13 cellular contexts compared by ENCODE assay signal in genomic region chr17:75317671-75318070, GRCh38. TPM values are rescaled to one million over a fixed set of nuclear protein-coding genes. Genes with fewer than 3 reads are reported as not detected.
A peak's percentile ranks its signal among the peaks of the same experiment; 100 is the strongest.
DNase-seq lines count a peak whose midpoint lies in the region; ATAC-seq and TF ChIP-seq lines count a peak whose summit lies in the region.
"Had no signal": no experiment of that assay in that cellular context is flagged by ENCODE, and none has a peak within 500 bp of the region (broad histone marks: within the 10 kb centered on the region; RNA-seq: fewer than 3 reads in every experiment).

No MANE protein-coding gene starts in this region.

- TF ChIP-seq CTCF in CD8-positive, alpha-beta T cell (IDR thresholded peaks at IDR 0.05): no peak
- TF ChIP-seq CTCF in uterus (IDR thresholded peaks at IDR 0.05): no peak

- H3K27me3 ChIP-seq in CD8-positive, alpha-beta T cell (ENCODE audit: insufficient read depth, low read length): no peaks in the 10 kb centered on the region
- no peaks in the 10 kb centered on the region for H3K27me3 ChIP-seq in Karpas-422 (ENCODE audit: low read length)
- no peaks in the 10 kb centered on the region for H3K27me3 ChIP-seq in uterus
- H3K27me3 ChIP-seq: gastrocnemius medialis, tibial artery had no signal

- peak overlapping the region; percentile 13 for H3K27ac Mint-ChIP-seq in CD8-positive, alpha-beta T cell
- peak overlapping the region; percentile 46 for H3K27ac Mint-ChIP-seq in activated naive CD8-positive, alpha-beta T cell treated with anti-CD3 and anti-CD28 coated beads, Interleukin-2, amount 50 U/mL, for 24 hours
- H3K27ac Mint-ChIP-seq in naive thymus-derived CD8-positive, alpha-beta T cell: peak overlapping the region in 7 of 10 donors; percentile 3 to 76 (median 48)

- H3K27ac ChIP-seq in CD8-positive, alpha-beta T cell (ENCODE audit: low read depth, low read length): no peak overlapping the region
- peak overlapping the region; percentile 39 for H3K27ac ChIP-seq in Karpas-422 (ENCODE audit: low read length)
- H3K27ac ChIP-seq in uterus: no peak overlapping the region
- H3K27ac ChIP-seq: gastrocnemius medialis, tibial artery had no signal

- H3K4me3 ChIP-seq in CD8-positive, alpha-beta T cell (ENCODE audit: low read depth, low read length): no peak overlapping the region
- no peak overlapping the region for H3K4me3 ChIP-seq in Karpas-422 (ENCODE audit: low read length)
- no peak overlapping the region for H3K4me3 ChIP-seq in uterus
- H3K4me3 ChIP-seq: gastrocnemius medialis, tibial artery had no signal

- no peak overlapping the region for H2AFZ ChIP-seq in Karpas-422 (ENCODE audit: low read length)

- H4K20me1 ChIP-seq in Karpas-422 (ENCODE audit: insufficient read depth, low read depth, low read length): no peaks in the 10 kb centered on the region

- H3K4me2 ChIP-seq in Karpas-422 (ENCODE audit: low read depth, low read length, poor library complexity, severe bottlenecking): no peak overlapping the region

- no peaks in the 10 kb centered on the region for H3K9me3 Mint-ChIP-seq in CD8-positive, alpha-beta T cell
- no peaks in the 10 kb centered on the region for H3K9me3 Mint-ChIP-seq in activated naive CD8-positive, alpha-beta T cell treated with anti-CD3 and anti-CD28 coated beads, Interleukin-2, amount 50 U/mL, for 24 hours
- H3K9me3 Mint-ChIP-seq in naive thymus-derived CD8-positive, alpha-beta T cell: no peaks in the 10 kb centered on the region
- H3K9me3 Mint-ChIP-seq: T-helper 2 cell treated with Interferon-gamma antibody and Interleukin-4, amounts not matched to agents 5 μg/mL and 100 μg/mL, for 36 hours had no signal

- POLR2A ChIA-PET in CD8-positive, alpha-beta T cell (lab: Charles Lee): interaction anchor here (1.1 to 1.5 kb wide), 2 partner anchors 28 to 88 kb away, joined by 4 read pairs; partner anchors contain the start of genes GRB2 and SLC25A19
- POLR2A ChIA-PET in naive thymus-derived CD8-positive, alpha-beta T cell (lab: Charles Lee): interaction anchor here (1.4 kb wide), 1 partner anchor 28 kb away, joined by 3 read pairs; the partner anchor contains the start of gene SLC25A19

- H3K9me3 ChIP-seq in CD8-positive, alpha-beta T cell (ENCODE audit: low read length): no peaks in the 10 kb centered on the region
- H3K9me3 ChIP-seq in Karpas-422 (ENCODE audit: low read length): no peaks in the 10 kb centered on the region
- no peaks in the 10 kb centered on the region for H3K9me3 ChIP-seq in uterus
- H3K9me3 ChIP-seq: gastrocnemius medialis, tibial artery had no signal

- H3K36me3 ChIP-seq in CD8-positive, alpha-beta T cell (ENCODE audit: insufficient read depth, low read length): peaks cover 28% of the 10 kb centered on the region
- H3K36me3 ChIP-seq in Karpas-422 (ENCODE audit: insufficient read depth, low read length) (peaks cover 26% of the 10 kb centered on the region; the same call in 1 of the 2 replicates), uterus (no peaks in the 10 kb centered on the region)

- no peaks in the 10 kb centered on the region for H3K9me2 ChIP-seq in Karpas-422 (replicated peaks; ENCODE audit: insufficient read depth, low read length)

- H3K27me3 Mint-ChIP-seq in CD8-positive, alpha-beta T cell (ENCODE audit: low read depth): no peaks in the 10 kb centered on the region
- no peaks in the 10 kb centered on the region for H3K27me3 Mint-ChIP-seq in activated naive CD8-positive, alpha-beta T cell treated with anti-CD3 and anti-CD28 coated beads, Interleukin-2, amount 50 U/mL, for 24 hours
- no peaks in the 10 kb centered on the region for H3K27me3 Mint-ChIP-seq in naive thymus-derived CD8-positive, alpha-beta T cell

- peaks cover 43% of the 10 kb centered on the region for H3K36me3 Mint-ChIP-seq in CD8-positive, alpha-beta T cell
- peaks cover 25% of the 10 kb centered on the region for H3K36me3 Mint-ChIP-seq in activated naive CD8-positive, alpha-beta T cell treated with anti-CD3 and anti-CD28 coated beads, Interleukin-2, amount 50 U/mL, for 24 hours (ENCODE audit: low read depth)
- H3K36me3 Mint-ChIP-seq in naive thymus-derived CD8-positive, alpha-beta T cell: peaks cover 0 to 46% (median 6%) of the 10 kb centered on the region in 3 donors

- intact Hi-C loops in CD8-positive, alpha-beta T cell (cut with DNase I, micrococcal nuclease): no loop called here
- intact Hi-C loops in uterus (cut with DNase I; ENCODE audit: low total_unique reads): no loop called here

- peaks cover under 1% of the 10 kb centered on the region for H3K4me1 Mint-ChIP-seq in CD8-positive, alpha-beta T cell (ENCODE audit: low read depth)
- peaks cover 39% of the 10 kb centered on the region for H3K4me1 Mint-ChIP-seq in activated naive CD8-positive, alpha-beta T cell treated with anti-CD3 and anti-CD28 coated beads, Interleukin-2, amount 50 U/mL, for 24 hours
- peaks cover 3 to 17% (median 7%) of the 10 kb centered on the region in 4 donors for H3K4me1 Mint-ChIP-seq in naive thymus-derived CD8-positive, alpha-beta T cell

- H3K9ac ChIP-seq in Karpas-422 (ENCODE audit: low read length): no peak overlapping the region

- CTCF ChIA-PET in CD8-positive, alpha-beta T cell (lab: Charles Lee): interaction anchor here (0.7 to 11.1 kb wide), 3 partner anchors 93 to 204 kb away, joined by 3 to 208 read pairs (median 6); partner anchors contain the start of gene GRB2

- no peak for TF ChIP-seq POLR2A in uterus (IDR thresholded peaks at IDR 0.05)

- peaks cover 41% of the 10 kb centered on the region for H3K79me2 ChIP-seq in Karpas-422 (ENCODE audit: low read length)

- no peak overlapping the region for H3K4me3 Mint-ChIP-seq in CD8-positive, alpha-beta T cell
- no peak overlapping the region for H3K4me3 Mint-ChIP-seq in activated naive CD8-positive, alpha-beta T cell treated with anti-CD3 and anti-CD28 coated beads, Interleukin-2, amount 50 U/mL, for 24 hours
- no peak overlapping the region for H3K4me3 Mint-ChIP-seq in naive thymus-derived CD8-positive, alpha-beta T cell
- H3K4me3 Mint-ChIP-seq: T-helper 2 cell treated with Interferon-gamma antibody and Interleukin-4, amounts not matched to agents 5 μg/mL and 100 μg/mL, for 36 hours had no signal

- no peak for ATAC-seq in CD8-positive, alpha-beta T cell
- no peak for ATAC-seq in activated naive CD8-positive, alpha-beta T cell treated with anti-CD3 and anti-CD28 coated beads, Interleukin-2, amount 50 U/mL, for 24 hours
- no peak for ATAC-seq in naive thymus-derived CD8-positive, alpha-beta T cell
- ATAC-seq in left lobe of liver: no peak
- ATAC-seq: gastrocnemius medialis had no signal

- H3K4me1 ChIP-seq in CD8-positive, alpha-beta T cell (ENCODE audit: insufficient read depth, low read length): no peaks in the 10 kb centered on the region
- peaks cover 39% of the 10 kb centered on the region for H3K4me1 ChIP-seq in Karpas-422 (ENCODE audit: low read length)
- H3K4me1 ChIP-seq in uterus: no peaks in the 10 kb centered on the region
- H3K4me1 ChIP-seq: gastrocnemius medialis, tibial artery had no signal

- DNase-seq in CD8-positive, alpha-beta T cell: no peak
- DNase-seq in Karpas-422 (no peak), NCI-H2107 (lab: John Stamatoyannopoulos, UW) (no peak), inferior parietal cortex (ENCODE audit: extremely low spot score) (no peak), left lobe of liver (ENCODE audit: low spot score) (no peak), uterus (no peak)
- DNase-seq in activated naive CD8-positive, alpha-beta T cell treated with anti-CD3 and anti-CD28 coated beads, Interleukin-2, amount 50 U/mL, for 24 hours: no peak
- DNase-seq in naive thymus-derived CD8-positive, alpha-beta T cell: no peak
- DNase-seq: aorta, gastrocnemius medialis, kidney glomerular epithelial cell, tibial artery had no signal

RNA-seq across cellular contexts. Expression of gene SLC25A19, which starts 28.4 kb away (rescaled TPM):
- 10 to 100 TPM; 14.4 to 14.8 TPM for total RNA-seq in CD8-positive, alpha-beta T cell
- total RNA-seq in Karpas-422 (2014; rRNA removed; shearing (Covaris generic); ENCODE audit: low replicate concordance): 36.5 and 43.1 TPM in 2 replicates
- 10 to 100 TPM; 20.5 to 22.5 TPM for total RNA-seq in naive thymus-derived CD8-positive, alpha-beta T cell
- polyA plus RNA-seq in naive thymus-derived CD8-positive, alpha-beta T cell: 10 to 100 TPM; 11.2 to 15.4 (median 13.3) TPM
- total RNA-seq in left lobe of liver: 3.6 TPM
- 10 to 100 TPM in 2 of 4 donors, 1 to 10 TPM in 2; 4.7 to 59.9 (median 10.1) TPM for total RNA-seq in uterus

RNA-seq across cellular contexts. Expression of gene MIF4GD, which starts 46.6 kb away (rescaled TPM):
- 10 to 100 TPM; 30.9 to 32.7 TPM for total RNA-seq in CD8-positive, alpha-beta T cell
- total RNA-seq in Karpas-422 (2014; rRNA removed; shearing (Covaris generic); ENCODE audit: low replicate concordance): 44.4 and 63.3 TPM in 2 replicates
- 10 to 100 TPM; 37.3 to 39.4 TPM for total RNA-seq in naive thymus-derived CD8-positive, alpha-beta T cell
- 10 to 100 TPM; 76.2 to 96.6 (median 90.5) TPM for polyA plus RNA-seq in naive thymus-derived CD8-positive, alpha-beta T cell
- 7.7 TPM for total RNA-seq in left lobe of liver
- 10 to 100 TPM; 11.7 to 45.3 (median 25.8) TPM for total RNA-seq in uterus

RNA-seq across cellular contexts. Expression of gene MRPS7, which starts 56.0 kb away (rescaled TPM):
- total RNA-seq in CD8-positive, alpha-beta T cell: 10 to 100 TPM; 42.0 to 43.9 TPM
- total RNA-seq in Karpas-422 (2014; rRNA removed; shearing (Covaris generic); ENCODE audit: low replicate concordance): 48.8 and 58.7 TPM in 2 replicates
- total RNA-seq in naive thymus-derived CD8-positive, alpha-beta T cell: 10 to 100 TPM; 40.5 to 41.1 TPM
- polyA plus RNA-seq in naive thymus-derived CD8-positive, alpha-beta T cell: 100 to 1,000 TPM; 113 to 132 (median 122) TPM
- 36.1 TPM for total RNA-seq in left lobe of liver
- 10 to 100 TPM; 13.1 to 42.1 (median 33.0) TPM for total RNA-seq in uterus

RNA-seq across cellular contexts. Expression of gene GGA3, which starts 56.3 kb away (rescaled TPM):
- total RNA-seq in CD8-positive, alpha-beta T cell: 100 to 1,000 TPM; 103 to 107 TPM
- 23.4 and 45.1 TPM in 2 replicates for total RNA-seq in Karpas-422 (2014; rRNA removed; shearing (Covaris generic); ENCODE audit: low replicate concordance)
- total RNA-seq in naive thymus-derived CD8-positive, alpha-beta T cell: 100 to 1,000 TPM; 105 to 107 TPM
- 10 to 100 TPM in 2 of 3 donors, 1 to 10 TPM in 1; 6.2 to 20.1 (median 14.7) TPM for polyA plus RNA-seq in naive thymus-derived CD8-positive, alpha-beta T cell
- total RNA-seq in left lobe of liver (17.9 TPM), uterus (100 to 1,000 TPM in 1 of 4 donors, 10 to 100 TPM in 2, 1 to 10 TPM in 1; 9.4 to 104 (median 40.1) TPM)
